Comparison of ENCODE assay signal across 11 cellular contexts in genomic region chr7:140902305-140902953, GRCh38. TPM values are rescaled to one million over a fixed set of nuclear protein-coding genes. Genes with fewer than 3 reads are reported as not detected.
DNase-seq lines count a peak whose midpoint lies in the region; ATAC-seq and TF ChIP-seq lines count a peak whose summit lies in the region.
"Had no signal": no experiment of that assay in that cellular context is flagged by ENCODE, and none has a peak within 500 bp of the region (broad histone marks: within the 10 kb centered on the region; RNA-seq: fewer than 3 reads in every experiment).

No MANE protein-coding gene starts in this region.

- peak overlapping the region; percentile 96 for H3K27ac ChIP-seq in OCI-LY3 (ENCODE audit: low read length)
- H3K27ac ChIP-seq in prostate gland, result no peak overlapping the region
- H3K27ac ChIP-seq in transverse colon, result no peak overlapping the region
- H3K27ac ChIP-seq: esophagus muscularis mucosa, SK-N-MC had no signal

- H3K4me3 ChIP-seq in OCI-LY3 (ENCODE audit: low read length) (peak overlapping the region; percentile 51), prostate gland (no peak overlapping the region), transverse colon (no peak overlapping the region)
- H3K4me3 ChIP-seq: esophagus muscularis mucosa, SK-N-MC had no signal

- TF ChIP-seq POLR2A in prostate gland (IDR thresholded peaks at IDR 0.05) (no peak), transverse colon (IDR thresholded peaks at IDR 0.05) (no peak)

- no peak for TF ChIP-seq EP300 in transverse colon (IDR thresholded peaks at IDR 0.05; ENCODE audit: low read depth)

- in situ Hi-C loops in transverse colon (cut with MboI; ENCODE audit: low pct_ligation_motif_present in 1 of 4, low pct_unique_long_range_greater_than_20kb in 1 of 4, low sequenced_read_pairs in 3 of 4), result no loop called here

- peak overlapping the region; percentile 63 for H3K9ac ChIP-seq in OCI-LY3 (ENCODE audit: low read length)

- ATAC-seq in HG02840 (IDR thresholded peaks at IDR 0.05; ENCODE audit: low FRiP score, unreplicated experiment), result peak; percentile 85
- ATAC-seq: left colon had no signal

- peak; percentile 5 for DNase-seq in stimulated activated CD4-positive, alpha-beta T cell treated with anti-CD3 and anti-CD28 coated beads, Interleukin-4, amount 100 ng/mL, for 24 hours
- DNase-seq in stimulated activated CD4-positive, alpha-beta T cell treated with anti-CD3 and anti-CD28 coated beads, Interleukin-12 subunit alpha, Interleukin-12 subunit beta, amount 100 ng/mL, for 4 hours, result no peak
- DNase-seq in prostate gland (ENCODE audit: low spot score) (no peak), ureter (ENCODE audit: low spot score) (no peak), T-helper 9 cell (no peak), transverse colon (no peak)
- DNase-seq: left colon had no signal

- intact Hi-C loops in prostate gland (cut with DNase I), result no loop called here
- intact Hi-C loops in transverse colon (cut with DNase I; ENCODE audit: low total_unique reads), result no loop called here

- H4K20me1 ChIP-seq in OCI-LY3 (ENCODE audit: insufficient read depth, low read length), result peaks cover 5% of the 10 kb centered on the region; the same call in 1 of the 2 replicates

- H3K36me3 ChIP-seq in OCI-LY3 (replicated peaks; ENCODE audit: low read depth, low read length) (peaks cover 28% of the 10 kb centered on the region), prostate gland (no peaks in the 10 kb centered on the region), transverse colon (no peaks in the 10 kb centered on the region)
- H3K36me3 ChIP-seq: esophagus muscularis mucosa had no signal

- no peak overlapping the region for H2AFZ ChIP-seq in OCI-LY3 (ENCODE audit: low read depth, low read length)

- H3K4me2 ChIP-seq in OCI-LY3 (ENCODE audit: low read length), result peak overlapping the region; percentile 80

- 96% methylated on average over 2 of the region's 2 CpGs for WGBS in prostate gland
- 78 to 81% methylated on average over 2 of the region's 2 CpGs for WGBS in transverse colon (ENCODE audit: low coverage in 1 of 2), 2 donors

- H3K79me2 ChIP-seq in OCI-LY3 (ENCODE audit: low read length), result peaks cover 80% of the 10 kb centered on the region

- H3K9me3 ChIP-seq in OCI-LY3 (ENCODE audit: insufficient read depth, low read length) (peaks cover 14% of the 10 kb centered on the region; the same call in 1 of the 2 replicates), prostate gland (no peaks in the 10 kb centered on the region), transverse colon (no peaks in the 10 kb centered on the region)
- H3K9me3 ChIP-seq: esophagus muscularis mucosa had no signal

- no peaks in the 10 kb centered on the region for H3K27me3 ChIP-seq in OCI-LY3 (ENCODE audit: low read depth, low read length)
- no peaks in the 10 kb centered on the region for H3K27me3 ChIP-seq in prostate gland (replicated peaks; ENCODE audit: insufficient read depth)
- no peaks in the 10 kb centered on the region for H3K27me3 ChIP-seq in transverse colon
- H3K27me3 ChIP-seq: esophagus muscularis mucosa had no signal

- peaks cover 64% of the 10 kb centered on the region for H3K4me1 ChIP-seq in OCI-LY3 (ENCODE audit: low read length)
- H3K4me1 ChIP-seq in prostate gland (replicated peaks), result no peaks in the 10 kb centered on the region
- H3K4me1 ChIP-seq in transverse colon, result no peaks in the 10 kb centered on the region

- TF ChIP-seq CTCF in OCI-LY3 (IDR thresholded peaks at IDR 0.05; ENCODE audit: low read depth, low read length) (no peak), prostate gland (IDR thresholded peaks at IDR 0.05) (no peak), transverse colon (IDR thresholded peaks at IDR 0.05) (no peak)

RNA-seq across cellular contexts. Expression of gene BRAF, which starts 22.3 kb away (rescaled TPM):
- 10 to 100 TPM; 30.8 to 52.9 TPM for total RNA-seq in prostate gland
- total RNA-seq in ureter, result 77.2 TPM
- total RNA-seq in transverse colon, result 10 to 100 TPM; 20.9 to 51.8 (median 34.8) TPM
